Comparison of ENCODE assay signal across 1 cellular context in the genomic region with DNA sequence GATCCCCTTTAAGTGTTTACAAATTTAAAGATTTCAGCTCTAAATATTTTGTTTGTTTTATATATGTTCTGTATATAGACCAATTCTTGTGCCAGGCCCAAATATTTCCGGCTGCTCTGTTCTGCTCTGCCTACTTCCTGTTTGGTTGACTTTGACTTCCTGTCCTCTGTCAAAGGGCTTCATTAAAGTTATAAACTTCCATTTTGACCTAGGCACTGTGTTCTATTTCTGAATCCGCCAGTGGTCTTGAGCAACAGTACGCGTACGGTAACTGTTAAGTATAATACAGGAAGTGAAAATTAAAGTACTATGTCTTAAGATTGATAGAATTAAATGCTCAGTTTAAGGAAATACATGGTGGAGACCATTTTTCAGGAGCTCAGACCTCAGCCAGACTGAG.
TF ChIP-seq lines count a peak whose summit lies in the region.

No MANE protein-coding gene starts in this region.

TF ChIP-seq in liver, 16 proteins besides CTCF, POLR2A, EP300 and RAD21 (continued from another document):
- TF ChIP-seq, protein P1, sequence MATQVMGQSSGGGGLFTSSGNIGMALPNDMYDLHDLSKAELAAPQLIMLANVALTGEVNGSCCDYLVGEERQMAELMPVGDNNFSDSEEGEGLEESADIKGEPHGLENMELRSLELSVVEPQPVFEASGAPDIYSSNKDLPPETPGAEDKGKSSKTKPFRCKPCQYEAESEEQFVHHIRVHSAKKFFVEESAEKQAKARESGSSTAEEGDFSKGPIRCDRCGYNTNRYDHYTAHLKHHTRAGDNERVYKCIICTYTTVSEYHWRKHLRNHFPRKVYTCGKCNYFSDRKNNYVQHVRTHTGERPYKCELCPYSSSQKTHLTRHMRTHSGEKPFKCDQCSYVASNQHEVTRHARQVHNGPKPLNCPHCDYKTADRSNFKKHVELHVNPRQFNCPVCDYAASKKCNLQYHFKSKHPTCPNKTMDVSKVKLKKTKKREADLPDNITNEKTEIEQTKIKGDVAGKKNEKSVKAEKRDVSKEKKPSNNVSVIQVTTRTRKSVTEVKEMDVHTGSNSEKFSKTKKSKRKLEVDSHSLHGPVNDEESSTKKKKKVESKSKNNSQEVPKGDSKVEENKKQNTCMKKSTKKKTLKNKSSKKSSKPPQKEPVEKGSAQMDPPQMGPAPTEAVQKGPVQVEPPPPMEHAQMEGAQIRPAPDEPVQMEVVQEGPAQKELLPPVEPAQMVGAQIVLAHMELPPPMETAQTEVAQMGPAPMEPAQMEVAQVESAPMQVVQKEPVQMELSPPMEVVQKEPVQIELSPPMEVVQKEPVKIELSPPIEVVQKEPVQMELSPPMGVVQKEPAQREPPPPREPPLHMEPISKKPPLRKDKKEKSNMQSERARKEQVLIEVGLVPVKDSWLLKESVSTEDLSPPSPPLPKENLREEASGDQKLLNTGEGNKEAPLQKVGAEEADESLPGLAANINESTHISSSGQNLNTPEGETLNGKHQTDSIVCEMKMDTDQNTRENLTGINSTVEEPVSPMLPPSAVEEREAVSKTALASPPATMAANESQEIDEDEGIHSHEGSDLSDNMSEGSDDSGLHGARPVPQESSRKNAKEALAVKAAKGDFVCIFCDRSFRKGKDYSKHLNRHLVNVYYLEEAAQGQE (IDR thresholded peaks at IDR 0.05): no peak
- no peak for TF ChIP-seq FOXA1 (IDR thresholded peaks at IDR 0.05)
- TF ChIP-seq TAF1 (conservative IDR thresholded peaks at IDR 0.05): peak; percentile 22
- TF ChIP-seq HNF4G (IDR thresholded peaks at IDR 0.05): no peak
